Comparison of ENCODE assay signal across 12 cellular contexts in the genomic region with DNA sequence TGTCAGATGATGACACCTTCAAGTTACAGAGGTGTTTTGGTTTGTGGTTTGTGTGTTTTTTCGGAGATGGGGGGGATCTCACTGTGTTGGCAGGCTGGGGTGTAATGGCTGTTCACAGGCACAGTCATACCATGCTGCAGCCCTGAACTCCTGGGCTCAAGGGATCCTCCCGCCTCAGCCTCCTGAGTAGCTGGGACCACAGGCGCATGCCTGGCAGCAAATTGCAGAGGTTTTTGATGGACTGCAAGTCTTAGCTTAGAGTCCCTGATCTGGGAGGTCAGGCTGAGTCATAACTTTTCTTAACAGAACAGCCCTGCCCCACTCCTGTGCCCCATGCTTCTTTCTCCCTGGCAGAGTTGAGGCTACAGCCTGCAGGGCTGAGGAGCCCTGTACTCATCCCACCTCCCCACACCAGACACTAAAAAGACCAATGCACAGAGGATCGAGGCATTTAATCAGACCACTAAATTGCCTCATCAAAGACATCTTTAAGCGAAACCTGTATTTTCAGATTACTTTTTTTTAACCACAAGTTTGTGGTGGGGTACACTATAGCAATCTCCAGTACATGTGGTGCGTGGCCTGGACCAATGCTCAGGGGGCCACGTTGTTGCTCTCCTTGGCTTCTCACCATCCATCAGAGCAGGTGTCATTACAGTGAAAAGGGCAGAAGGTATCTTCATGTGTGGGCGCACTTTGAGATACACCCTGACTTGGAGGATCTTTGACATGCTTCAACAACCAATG.
DNase-seq lines count a peak whose midpoint lies in the region; ATAC-seq, FAIRE-seq and TF ChIP-seq lines count a peak whose summit lies in the region.
"Had no signal": no experiment of that assay in that cellular context is flagged by ENCODE, and none has a peak within 500 bp of the region (broad histone marks: within the 10 kb centered on the region; RNA-seq: fewer than 3 reads in every experiment).

No MANE protein-coding gene starts in this region.

- ATAC-seq in SK-N-SH treated with all-trans-retinoic acid at 6 μM for 48 hours, result peak; percentile 57
- peak; percentile 95 for ATAC-seq in effector memory CD8-positive, alpha-beta T cell (replicated peaks)
- ATAC-seq in stimulated activated naive CD8-positive, alpha-beta T cell treated with anti-CD3 and anti-CD28 coated beads, Interleukin-15, amount 100 ng/mL, for 72 hours, result peak; percentile 84
- no peak for ATAC-seq in GM18867 (IDR thresholded peaks at IDR 0.05; ENCODE audit: unreplicated experiment)

- peaks cover 3% of the 10 kb centered on the region for H3K36me3 Mint-ChIP-seq in activated naive CD4-positive, alpha-beta T cell treated with anti-CD3 and anti-CD28 coated beads, Interleukin-2, amount 10 ng/mL, durations not matched to agents 7 days and 5 days
- H3K36me3 Mint-ChIP-seq in effector memory CD8-positive, alpha-beta T cell (ENCODE audit: insufficient read depth), result peaks cover 22% of the 10 kb centered on the region

- H3K27me3 Mint-ChIP-seq in activated naive CD4-positive, alpha-beta T cell treated with anti-CD3 and anti-CD28 coated beads, Interleukin-2, amount 10 ng/mL, durations not matched to agents 7 days and 5 days, result no peaks in the 10 kb centered on the region
- H3K27me3 Mint-ChIP-seq in effector memory CD8-positive, alpha-beta T cell, result no peaks in the 10 kb centered on the region
- H3K27me3 Mint-ChIP-seq in stimulated activated naive CD8-positive, alpha-beta T cell treated with anti-CD3 and anti-CD28 coated beads, Interleukin-15, amount 100 ng/mL, for 72 hours, result no peaks in the 10 kb centered on the region

- no peak for DNase-seq in activated naive CD4-positive, alpha-beta T cell treated with anti-CD3 and anti-CD28 coated beads, Interleukin-2, amount 10 ng/mL, durations not matched to agents 7 days and 5 days
- no peak for DNase-seq in activated naive CD4-positive, alpha-beta T cell treated with Interleukin-2 at 50 U/mL for 16 hours
- DNase-seq in effector memory CD8-positive, alpha-beta T cell, result peak; percentile 42 to 51 (median 47)
- peak; percentile 37 to 64 for DNase-seq in stimulated activated naive CD8-positive, alpha-beta T cell treated with anti-CD3 and anti-CD28 coated beads, Interleukin-15, amount 100 ng/mL, for 72 hours
- DNase-seq in D721Med (ENCODE audit: insufficient read length, low spot score) (no peak), NCI-H187 (lab: John Stamatoyannopoulos, UW) (no peak)
- DNase-seq: effector CD8-positive, alpha-beta T cell; Kasumi-1; NCI-H510A; spleen had no signal

- FAIRE-seq in D721Med (lab: Jason Lieb, UNC), result no peak

- no peak for TF ChIP-seq CTCF in D721Med (IDR thresholded peaks at IDR 0.05; ENCODE audit: insufficient read depth, missing control alignments)

- H3K4me3 Mint-ChIP-seq in activated naive CD4-positive, alpha-beta T cell treated with anti-CD3 and anti-CD28 coated beads, Interleukin-2, amount 10 ng/mL, durations not matched to agents 7 days and 5 days, result no peak overlapping the region
- peak overlapping the region; percentile 60 to 71 for H3K4me3 Mint-ChIP-seq in effector memory CD8-positive, alpha-beta T cell
- peak overlapping the region; percentile 10 to 77 for H3K4me3 Mint-ChIP-seq in stimulated activated naive CD8-positive, alpha-beta T cell treated with anti-CD3 and anti-CD28 coated beads, Interleukin-15, amount 100 ng/mL, for 72 hours

- H3K9me3 Mint-ChIP-seq in activated naive CD4-positive, alpha-beta T cell treated with anti-CD3 and anti-CD28 coated beads, Interleukin-2, amount 10 ng/mL, durations not matched to agents 7 days and 5 days, result no peaks in the 10 kb centered on the region
- no peaks in the 10 kb centered on the region for H3K9me3 Mint-ChIP-seq in effector memory CD8-positive, alpha-beta T cell
- no peaks in the 10 kb centered on the region for H3K9me3 Mint-ChIP-seq in stimulated activated naive CD8-positive, alpha-beta T cell treated with anti-CD3 and anti-CD28 coated beads, Interleukin-15, amount 100 ng/mL, for 72 hours

- CTCF ChIA-PET in activated naive CD4-positive, alpha-beta T cell treated with anti-CD3 and anti-CD28 coated beads, Interleukin-2, amount 10 ng/mL, durations not matched to agents 7 days and 5 days (lab: Charles Lee), result interaction anchor here (0.9 kb wide), 1 partner anchor 11 kb away, joined by 3 read pairs; no protein-coding TSS in a partner anchor

- H3K27ac Mint-ChIP-seq in activated naive CD4-positive, alpha-beta T cell treated with anti-CD3 and anti-CD28 coated beads, Interleukin-2, amount 10 ng/mL, durations not matched to agents 7 days and 5 days, result peak overlapping the region; percentile 80
- peak overlapping the region; percentile 59 to 86 for H3K27ac Mint-ChIP-seq in effector memory CD8-positive, alpha-beta T cell
- H3K27ac Mint-ChIP-seq in stimulated activated naive CD8-positive, alpha-beta T cell treated with anti-CD3 and anti-CD28 coated beads, Interleukin-15, amount 100 ng/mL, for 72 hours, result peak overlapping the region; percentile 27 to 96

- peaks cover 30% of the 10 kb centered on the region for H3K4me1 Mint-ChIP-seq in activated naive CD4-positive, alpha-beta T cell treated with anti-CD3 and anti-CD28 coated beads, Interleukin-2, amount 10 ng/mL, durations not matched to agents 7 days and 5 days
- peaks cover 28 to 31% of the 10 kb centered on the region in 2 donors for H3K4me1 Mint-ChIP-seq in effector memory CD8-positive, alpha-beta T cell (ENCODE audit: low read depth in 2 of 2)
- peaks cover 55% of the 10 kb centered on the region for H3K4me1 Mint-ChIP-seq in stimulated activated naive CD8-positive, alpha-beta T cell treated with anti-CD3 and anti-CD28 coated beads, Interleukin-15, amount 100 ng/mL, for 72 hours

TF ChIP-seq in SK-N-SH treated with all-trans-retinoic acid at 6 μM for 48 hours, 23 proteins besides CTCF, POLR2A, EP300 and RAD21 (continues in another document):
- TF ChIP-seq PPARA (CRISPR knock-in tag; IDR thresholded peaks at IDR 0.05; ENCODE audit: borderline replicate concordance), result no peak
- TF ChIP-seq ZNF8 (CRISPR knock-in tag; IDR thresholded peaks at IDR 0.05), result no peak
- TF ChIP-seq TCF4 (CRISPR knock-in tag; IDR thresholded peaks at IDR 0.05; ENCODE audit: borderline replicate concordance), result no peak
- TF ChIP-seq ARNTL (CRISPR knock-in tag; IDR thresholded peaks at IDR 0.05; ENCODE audit: borderline replicate concordance, low read depth), result no peak
- no peak for TF ChIP-seq ZC3H10 (CRISPR knock-in tag; IDR thresholded peaks at IDR 0.05)
- TF ChIP-seq ZNF70 (CRISPR knock-in tag; IDR thresholded peaks at IDR 0.05), result no peak
- TF ChIP-seq, protein P1, sequence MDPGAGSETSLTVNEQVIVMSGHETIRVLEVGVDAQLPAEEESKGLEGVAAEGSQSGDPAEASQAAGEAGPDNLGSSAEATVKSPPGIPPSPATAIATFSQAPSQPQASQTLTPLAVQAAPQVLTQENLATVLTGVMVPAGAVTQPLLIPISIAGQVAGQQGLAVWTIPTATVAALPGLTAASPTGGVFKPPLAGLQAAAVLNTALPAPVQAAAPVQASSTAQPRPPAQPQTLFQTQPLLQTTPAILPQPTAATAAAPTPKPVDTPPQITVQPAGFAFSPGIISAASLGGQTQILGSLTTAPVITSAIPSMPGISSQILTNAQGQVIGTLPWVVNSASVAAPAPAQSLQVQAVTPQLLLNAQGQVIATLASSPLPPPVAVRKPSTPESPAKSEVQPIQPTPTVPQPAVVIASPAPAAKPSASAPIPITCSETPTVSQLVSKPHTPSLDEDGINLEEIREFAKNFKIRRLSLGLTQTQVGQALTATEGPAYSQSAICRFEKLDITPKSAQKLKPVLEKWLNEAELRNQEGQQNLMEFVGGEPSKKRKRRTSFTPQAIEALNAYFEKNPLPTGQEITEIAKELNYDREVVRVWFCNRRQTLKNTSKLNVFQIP (CRISPR knock-in tag; IDR thresholded peaks at IDR 0.05; ENCODE audit: borderline replicate concordance, low read depth), result no peak
- no peak for TF ChIP-seq BACH2 (CRISPR knock-in tag; IDR thresholded peaks at IDR 0.05; ENCODE audit: borderline replicate concordance)
- TF ChIP-seq GLIS3 (CRISPR knock-in tag; IDR thresholded peaks at IDR 0.05), result no peak
- TF ChIP-seq ZNF565 (CRISPR knock-in tag; conservative IDR thresholded peaks at IDR 0.05; ENCODE audit: low read depth), result no peak
- TF ChIP-seq RARB (CRISPR knock-in tag; IDR thresholded peaks at IDR 0.05), result no peak
- TF ChIP-seq, protein P2, sequence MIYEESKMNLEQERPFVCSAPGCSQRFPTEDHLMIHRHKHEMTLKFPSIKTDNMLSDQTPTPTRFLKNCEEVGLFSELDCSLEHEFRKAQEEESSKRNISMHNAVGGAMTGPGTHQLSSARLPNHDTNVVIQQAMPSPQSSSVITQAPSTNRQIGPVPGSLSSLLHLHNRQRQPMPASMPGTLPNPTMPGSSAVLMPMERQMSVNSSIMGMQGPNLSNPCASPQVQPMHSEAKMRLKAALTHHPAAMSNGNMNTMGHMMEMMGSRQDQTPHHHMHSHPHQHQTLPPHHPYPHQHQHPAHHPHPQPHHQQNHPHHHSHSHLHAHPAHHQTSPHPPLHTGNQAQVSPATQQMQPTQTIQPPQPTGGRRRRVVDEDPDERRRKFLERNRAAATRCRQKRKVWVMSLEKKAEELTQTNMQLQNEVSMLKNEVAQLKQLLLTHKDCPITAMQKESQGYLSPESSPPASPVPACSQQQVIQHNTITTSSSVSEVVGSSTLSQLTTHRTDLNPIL (CRISPR knock-in tag; IDR thresholded peaks at IDR 0.05; ENCODE audit: low read depth), result no peak
- TF ChIP-seq TOX (CRISPR knock-in tag; IDR thresholded peaks at IDR 0.05; ENCODE audit: borderline replicate concordance), result no peak
- no peak for TF ChIP-seq ESRRG (CRISPR knock-in tag; IDR thresholded peaks at IDR 0.05)
- TF ChIP-seq OSR1 (CRISPR knock-in tag; IDR thresholded peaks at IDR 0.05), result no peak
- TF ChIP-seq CSDC2 (CRISPR knock-in tag; IDR thresholded peaks at IDR 0.05), result no peak
- TF ChIP-seq, protein P3, sequence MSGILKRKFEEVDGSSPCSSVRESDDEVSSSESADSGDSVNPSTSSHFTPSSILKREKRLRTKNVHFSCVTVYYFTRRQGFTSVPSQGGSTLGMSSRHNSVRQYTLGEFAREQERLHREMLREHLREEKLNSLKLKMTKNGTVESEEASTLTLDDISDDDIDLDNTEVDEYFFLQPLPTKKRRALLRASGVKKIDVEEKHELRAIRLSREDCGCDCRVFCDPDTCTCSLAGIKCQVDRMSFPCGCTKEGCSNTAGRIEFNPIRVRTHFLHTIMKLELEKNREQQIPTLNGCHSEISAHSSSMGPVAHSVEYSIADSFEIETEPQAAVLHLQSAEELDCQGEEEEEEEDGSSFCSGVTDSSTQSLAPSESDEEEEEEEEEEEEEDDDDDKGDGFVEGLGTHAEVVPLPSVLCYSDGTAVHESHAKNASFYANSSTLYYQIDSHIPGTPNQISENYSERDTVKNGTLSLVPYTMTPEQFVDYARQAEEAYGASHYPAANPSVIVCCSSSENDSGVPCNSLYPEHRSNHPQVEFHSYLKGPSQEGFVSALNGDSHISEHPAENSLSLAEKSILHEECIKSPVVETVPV (CRISPR knock-in tag; IDR thresholded peaks at IDR 0.05), result no peak

Comparison
In these comparisons a context has a peak if more than half of its experiments do, and no peak if none do; other contexts are left out.
1. DNase-seq: peak in effector memory CD8-positive, alpha-beta T cell (3 of 3) and stimulated activated naive CD8-positive, alpha-beta T cell treated with anti-CD3 and anti-CD28 coated beads, Interleukin-15, amount 100 ng/mL, for 72 hours (2 of 2); none in activated naive CD4-positive, alpha-beta T cell treated with anti-CD3 and anti-CD28 coated beads, Interleukin-2, amount 10 ng/mL, durations not matched to agents 7 days and 5 days (single experiment), activated naive CD4-positive, alpha-beta T cell treated with Interleukin-2 at 50 U/mL for 16 hours (single experiment), D721Med (single experiment) and NCI-H187 (0 of 2).
2. Peak in every context shown above with its lines, with median percentiles within 50 percentile points of each other: H3K27ac Mint-ChIP-seq.